Comparison of ENCODE assay signal across 9 cellular contexts in genomic region chr6:56742122-56742791, GRCh38.
DNase-seq lines count a peak whose midpoint lies in the region; TF ChIP-seq lines count a peak whose summit lies in the region.
"Had no signal": no experiment of that assay in that cellular context is flagged by ENCODE, and none has a peak within 500 bp of the region (broad histone marks: within the 10 kb centered on the region; RNA-seq: fewer than 3 reads in every experiment).

No MANE protein-coding gene starts in this region.

- no peak overlapping the region for H2AK5ac ChIP-seq in mesendoderm (ENCODE audit: low read length)

- no peaks in the 10 kb centered on the region for H3K27me3 ChIP-seq in mesendoderm (ENCODE audit: insufficient read depth, low read length, poor library complexity)

- H3K4ac ChIP-seq in mesendoderm (ENCODE audit: low read depth, low read length), result no peak overlapping the region

- H3K27ac Mint-ChIP-seq in HFFc6, result peak overlapping the region; percentile 55

- no peak overlapping the region for H2BK15ac ChIP-seq in mesendoderm (replicated peaks; ENCODE audit: low read depth)

- no peak overlapping the region for H3K4me2 ChIP-seq in mesendoderm (ENCODE audit: low read length)

- CTCF ChIA-PET in GM10248 (lab: Yijun Ruan, JAX), result interaction anchor here (0.9 to 9.9 kb wide), 6 partner anchors 9 to 110 kb away, joined by 3 to 80 read pairs (median 6); no protein-coding TSS in a partner anchor

- H3K4me1 Mint-ChIP-seq in HFFc6 (ENCODE audit: low read depth), result peaks cover 79% of the 10 kb centered on the region

- H3K56ac ChIP-seq in mesendoderm (ENCODE audit: low read length), result no peak overlapping the region

- H3K4me3 ChIP-seq in WI38 (ENCODE audit: low read depth, low read length) (peak overlapping the region; percentile 37), mesendoderm (ENCODE audit: low read length) (no peak overlapping the region)
- H3K4me3 ChIP-seq: lung had no signal

- H3K9ac ChIP-seq in mesendoderm (ENCODE audit: low read length), result no peak overlapping the region

- no peaks in the 10 kb centered on the region for H3K9me3 Mint-ChIP-seq in HFFc6

- no peak overlapping the region for H4K8ac ChIP-seq in mesendoderm (ENCODE audit: low read depth, low read length)

- H2BK5ac ChIP-seq in mesendoderm (ENCODE audit: low read length), result no peak overlapping the region

- peak overlapping the region; percentile 68 for H3K4me3 Mint-ChIP-seq in HFFc6

- H3K79me1 ChIP-seq in mesendoderm (ENCODE audit: low read length), result peaks cover 8% of the 10 kb centered on the region

- no peak overlapping the region for H3K27ac ChIP-seq in mesendoderm (ENCODE audit: low read depth, low read length)

- no peak overlapping the region for H3K18ac ChIP-seq in mesendoderm (ENCODE audit: low read length)

- H3K27me3 Mint-ChIP-seq in HFFc6 (ENCODE audit: insufficient read depth), result peaks cover 2% of the 10 kb centered on the region; the same call in 1 of the 2 replicates

- peaks cover 25% of the 10 kb centered on the region for H3K36me3 Mint-ChIP-seq in HFFc6 (ENCODE audit: low read depth)

- H3K79me2 ChIP-seq in mesendoderm (ENCODE audit: control insufficient read depth, insufficient read depth, low read length), result peaks cover 18% of the 10 kb centered on the region

- TF ChIP-seq CTCF in GM10248 (IDR thresholded peaks at IDR 0.05; ENCODE audit: control extremely low read depth, extremely low read depth, low read depth, missing control alignments) (no peak), HFFc6 (IDR thresholded peaks at IDR 0.05) (no peak), WI38 (IDR thresholded peaks at IDR 0.05; ENCODE audit: low read depth, low read length) (no peak)

- peak overlapping the region; percentile 36 for H2BK120ac ChIP-seq in mesendoderm (ENCODE audit: low read depth, low read length)

- POLR2A ChIA-PET in GM10248 (lab: Yijun Ruan, JAX), result no interaction called here

- no peak overlapping the region for H4K5ac ChIP-seq in mesendoderm (ENCODE audit: low read length)

- DNase-seq in GM10248 (ENCODE audit: extremely low spot score) (peak; percentile 18), HFFc6 (no peak), mesendoderm (no peak), COLO829 (ENCODE audit: low spot score) (no peak), GOT3 (lab: John Stamatoyannopoulos, UW) (no peak), AG08396 (ENCODE audit: low spot score) (no peak), DMS79 (lab: John Stamatoyannopoulos, UW) (no peak)

- no peaks in the 10 kb centered on the region for H3K36me3 ChIP-seq in mesendoderm (ENCODE audit: control insufficient read depth, insufficient read depth, low read length)

- peaks cover 3% of the 10 kb centered on the region for H3K4me1 ChIP-seq in mesendoderm (ENCODE audit: control insufficient read depth, low read depth, low read length)

- no CpG with 5 or more reads among the region's 6 CpGs for WGBS in mesendoderm (ENCODE audit: extremely low coverage, insufficient coverage, low lambda C conversion rate)

- no peak overlapping the region for H3K23ac ChIP-seq in mesendoderm (ENCODE audit: low read length)
